7 cellular contexts compared by ENCODE assay signal in the genomic region with DNA sequence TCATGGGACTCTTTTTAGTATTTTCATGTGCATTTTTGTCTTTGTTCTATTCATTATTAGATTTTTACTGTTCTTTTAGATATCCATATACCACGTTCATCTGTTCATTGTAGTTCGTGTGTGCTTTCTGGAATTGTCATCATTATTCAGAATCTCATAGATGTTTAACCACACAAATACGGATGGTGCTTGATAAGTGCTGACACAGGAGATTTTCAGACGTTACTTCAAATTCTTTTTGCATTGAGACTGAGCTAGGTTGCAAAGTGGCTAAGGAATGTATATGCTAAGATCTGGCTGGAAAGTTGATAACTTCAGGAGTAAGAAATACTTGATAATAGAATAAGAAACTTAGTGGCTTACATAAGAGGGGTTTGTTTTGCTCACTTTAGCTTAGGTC.
"Had no signal": no experiment of that assay in that cellular context is flagged by ENCODE, and none has a peak within 500 bp of the region (broad histone marks: within the 10 kb centered on the region; RNA-seq: fewer than 3 reads in every experiment).

No MANE protein-coding gene starts in this region.

- ATAC-seq: GM23338 had no signal

- H3K4me3 ChIP-seq: GM23338 had no signal

- H2AFZ ChIP-seq: GM23338 had no signal

- H3K4me2 ChIP-seq: GM23338, KMS-11 had no signal

- FAIRE-seq: HTR-8/SVneo had no signal

- H3K9ac ChIP-seq: KMS-11 had no signal

- DNase-seq: H9, HCEC 1CT, Karpas-422, KBM-7 had no signal

- H3K27ac ChIP-seq: KMS-11 had no signal
